9 cellular contexts compared by ENCODE assay signal in genomic region chr17:3893720-3894116, GRCh38. TPM values are rescaled to one million over a fixed set of nuclear protein-coding genes. Genes with fewer than 3 reads are reported as not detected.
DNase-seq lines count a peak whose midpoint lies in the region; ATAC-seq and TF ChIP-seq lines count a peak whose summit lies in the region.
"Had no signal": no experiment of that assay in that cellular context is flagged by ENCODE, and none has a peak within 500 bp of the region (broad histone marks: within the 10 kb centered on the region; RNA-seq: fewer than 3 reads in every experiment).

No MANE protein-coding gene starts in this region.

- no peak for DNase-seq in right atrium auricular region (ENCODE audit: low spot score)
- DNase-seq in left ventricle myocardium superior: no peak
- no peak for DNase-seq in vagina (ENCODE audit: extremely low spot score in 2 of 2)
- DNase-seq in kidney tubule cell (ENCODE audit: low spot score): no peak
- DNase-seq in NCI-H69 (lab: John Stamatoyannopoulos, UW): no peak

- intact Hi-C loops in left ventricle myocardium superior (cut with micrococcal nuclease): no loop called here
- intact Hi-C loops in vagina (cut with DNase I): no loop called here

- H3K36me3 ChIP-seq in right atrium auricular region: no peaks in the 10 kb centered on the region
- no peaks in the 10 kb centered on the region for H3K36me3 ChIP-seq in muscle layer of duodenum (ENCODE audit: control insufficient read depth in 1 of 2, insufficient read depth in 2 of 2, low read length in 2 of 2)
- H3K36me3 ChIP-seq in vagina: no peaks in the 10 kb centered on the region

- peak overlapping the region; percentile 60 to 73 for H3K4me3 ChIP-seq in right atrium auricular region
- peak overlapping the region; percentile 37 to 73 for H3K4me3 ChIP-seq in muscle layer of duodenum (ENCODE audit: low read depth in 1 of 2, low read length in 2 of 2)
- peak overlapping the region; percentile 80 to 94 for H3K4me3 ChIP-seq in vagina

- ATAC-seq in left ventricle myocardium superior (no peak), GM18858 (IDR thresholded peaks at IDR 0.05; ENCODE audit: unreplicated experiment) (no peak)

- H3K27ac Mint-ChIP-seq in brain: peak overlapping the region; percentile 53 to 95 (median 81)

- peaks cover 58% of the 10 kb centered on the region for H3K4me1 Mint-ChIP-seq in brain

- H3K4me3 Mint-ChIP-seq in brain: peak overlapping the region; percentile 81 to 87 (median 84)

- TF ChIP-seq POLR2A in vagina (IDR thresholded peaks at IDR 0.05): no peak

- H3K4me1 ChIP-seq in right atrium auricular region (peaks cover 0 to 62% of the 10 kb centered on the region in 2 donors), muscle layer of duodenum (ENCODE audit: control insufficient read depth in 1 of 2, insufficient read depth in 2 of 2, low read length in 2 of 2) (peaks cover 28 to 44% of the 10 kb centered on the region in 2 donors), vagina (peaks cover 73% of the 10 kb centered on the region)

- H3K9me3 ChIP-seq in right atrium auricular region (no peaks in the 10 kb centered on the region), muscle layer of duodenum (ENCODE audit: control insufficient read depth in 1 of 2, low read length in 2 of 2) (no peaks in the 10 kb centered on the region), vagina (no peaks in the 10 kb centered on the region)

- no peaks in the 10 kb centered on the region for H3K36me3 Mint-ChIP-seq in brain

- peaks cover 0 to 7% (median 0%) of the 10 kb centered on the region in 5 experiments for H3K9me3 Mint-ChIP-seq in brain

- no peaks in the 10 kb centered on the region for H3K27me3 ChIP-seq in right atrium auricular region
- H3K27me3 ChIP-seq in muscle layer of duodenum (ENCODE audit: low read depth, low read length): no peaks in the 10 kb centered on the region
- H3K27me3 ChIP-seq in vagina: no peaks in the 10 kb centered on the region

- TF ChIP-seq CTCF in right atrium auricular region (IDR thresholded peaks at IDR 0.05) (no peak), brain (conservative IDR thresholded peaks at IDR 0.05) (no peak), vagina (IDR thresholded peaks at IDR 0.05) (no peak)

- peaks cover 3% of the 10 kb centered on the region for H3K27me3 Mint-ChIP-seq in brain

- H3K27ac ChIP-seq in right atrium auricular region: peak overlapping the region; percentile 86 to 87
- H3K27ac ChIP-seq in muscle layer of duodenum (ENCODE audit: low read length): peak overlapping the region; percentile 19
- peak overlapping the region; percentile 91 for H3K27ac ChIP-seq in vagina

RNA-seq across cellular contexts. Expression of gene CAMKK1, which starts 0.9 kb away (rescaled TPM):
- total RNA-seq in right atrium auricular region (1 to 10 TPM; 3.0 to 3.2 TPM), left ventricle myocardium superior (3.4 TPM), vagina (12.0 TPM)
- polyA plus RNA-seq in brain (ENCODE audit: insufficient read depth, low read depth, low replicate concordance): 21.9 TPM

RNA-seq across cellular contexts. Expression of gene P2RX1, which starts 22.5 kb away (rescaled TPM):
- total RNA-seq in right atrium auricular region (1 to 10 TPM in 1 of 2 donors, under 1 TPM in 1; 0.85 to 2.8 TPM), left ventricle myocardium superior (0.17 TPM), vagina (4.2 TPM)
- polyA plus RNA-seq in brain (ENCODE audit: insufficient read depth, low read depth, low replicate concordance): not detected
- total RNA-seq: G401 had no signal

RNA-seq across cellular contexts. Expression of gene NCBP3, which starts 47.7 kb away (rescaled TPM):
- 10 to 100 TPM; 15.2 to 21.4 TPM for total RNA-seq in right atrium auricular region
- total RNA-seq in left ventricle myocardium superior: 17.8 TPM
- polyA plus RNA-seq in brain (ENCODE audit: insufficient read depth, low read depth, low replicate concordance): 30.7 TPM
- total RNA-seq in vagina: 20.6 TPM

Comparison
In these comparisons a context has a peak if more than half of its experiments do, and no peak if none do; other contexts are left out.
1. H3K27ac ChIP-seq: peak in every context shown above with its lines; median percentile 91 in vagina; 86 in right atrium auricular region; 19 in muscle layer of duodenum.